Comparison of ENCODE assay signal across 10 cellular contexts in the genomic region with DNA sequence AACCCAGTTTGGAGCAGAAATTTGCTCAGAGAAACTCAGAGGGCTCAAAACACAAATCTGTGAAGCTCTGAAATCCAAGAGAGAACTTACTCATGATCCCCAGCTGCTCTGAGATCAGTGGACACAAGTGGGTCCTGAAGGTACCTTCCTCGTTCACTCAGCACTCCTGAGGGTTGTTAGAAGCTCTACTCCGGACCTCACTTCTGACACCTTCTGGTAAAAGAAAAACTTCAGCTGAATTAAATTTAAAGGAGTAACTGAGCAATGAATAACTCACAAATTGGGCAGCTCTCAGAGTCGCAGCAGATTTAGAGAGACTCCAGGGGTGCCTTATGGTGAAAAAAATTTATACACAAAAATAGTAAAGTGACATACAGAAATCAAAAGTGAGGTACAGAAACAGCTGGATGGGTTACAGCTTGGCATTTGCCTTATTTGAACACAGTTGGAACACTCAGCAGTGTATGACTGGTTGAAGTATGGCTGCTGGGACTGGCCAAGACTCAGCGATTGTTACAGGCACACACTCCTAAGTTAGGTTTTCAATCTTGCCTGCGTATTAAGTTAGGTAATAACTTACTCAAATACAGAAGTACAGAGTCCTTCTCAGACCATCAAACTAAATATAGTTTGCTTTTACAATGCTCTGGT. TPM values are rescaled to one million over a fixed set of nuclear protein-coding genes. Genes with fewer than 3 reads are reported as not detected.
A peak's percentile ranks its signal among the peaks of the same experiment; 100 is the strongest.
DNase-seq lines count a peak whose midpoint lies in the region; ATAC-seq and TF ChIP-seq lines count a peak whose summit lies in the region.
"Had no signal": no experiment of that assay in that cellular context is flagged by ENCODE, and none has a peak within 500 bp of the region (broad histone marks: within the 10 kb centered on the region; RNA-seq: fewer than 3 reads in every experiment).

No MANE protein-coding gene starts in this region.

- H4K20me1 ChIP-seq in OCI-LY3 (ENCODE audit: insufficient read depth, low read length) = no peaks in the 10 kb centered on the region

- H3K4me3 Mint-ChIP-seq in stimulated activated naive CD8-positive, alpha-beta T cell treated with anti-CD3 and anti-CD28 coated beads, Interleukin-15, amount 100 ng/mL, for 72 hours = no peak overlapping the region

- H3K36me3 ChIP-seq in OCI-LY3 (replicated peaks; ENCODE audit: low read depth, low read length) = no peaks in the 10 kb centered on the region
- H3K36me3 ChIP-seq in upper lobe of right lung = no peaks in the 10 kb centered on the region

- H3K4me3 ChIP-seq in OCI-LY3 (ENCODE audit: low read length) (no peak overlapping the region), fibroblast of mammary gland (ENCODE audit: control insufficient read depth, low read depth, low read length) (no peak overlapping the region), upper lobe of right lung (no peak overlapping the region)
- H3K4me3 ChIP-seq: testis had no signal

- H3K9ac ChIP-seq in OCI-LY3 (ENCODE audit: low read length) = no peak overlapping the region

- peaks cover 18% of the 10 kb centered on the region for H3K4me1 Mint-ChIP-seq in stimulated activated naive CD8-positive, alpha-beta T cell treated with anti-CD3 and anti-CD28 coated beads, Interleukin-15, amount 100 ng/mL, for 72 hours

- peak; percentile 64 for ATAC-seq in stimulated activated naive CD8-positive, alpha-beta T cell treated with anti-CD3 and anti-CD28 coated beads, Interleukin-15, amount 100 ng/mL, for 72 hours
- ATAC-seq in stimulated activated naive CD8-positive, alpha-beta T cell treated with anti-CD3 and anti-CD28 coated beads, Interleukin-15, Interleukin-2, amounts not matched to agents 100 U/mL and 50 U/mL, for 24 hours = no peak
- peak; percentile 49 for ATAC-seq in upper lobe of right lung
- no peak for ATAC-seq in GM18907 (IDR thresholded peaks at IDR 0.05; ENCODE audit: unreplicated experiment)
- no peak for ATAC-seq in HG02885 (IDR thresholded peaks at IDR 0.05; ENCODE audit: poor library complexity, unreplicated experiment)

- no peak overlapping the region for H3K27ac Mint-ChIP-seq in stimulated activated naive CD8-positive, alpha-beta T cell treated with anti-CD3 and anti-CD28 coated beads, Interleukin-15, amount 100 ng/mL, for 72 hours

- H3K4me1 ChIP-seq in OCI-LY3 (ENCODE audit: low read length) (0 out of 2 replicates have a peak, but pooled peaks cover 3% of the 10 kb centered on the region), upper lobe of right lung (no peaks in the 10 kb centered on the region)
- H3K4me1 ChIP-seq: testis had no signal

- no peaks in the 10 kb centered on the region for H3K9me3 Mint-ChIP-seq in stimulated activated naive CD8-positive, alpha-beta T cell treated with anti-CD3 and anti-CD28 coated beads, Interleukin-15, amount 100 ng/mL, for 72 hours

- TF ChIP-seq CTCF in OCI-LY3 (IDR thresholded peaks at IDR 0.05; ENCODE audit: low read depth, low read length) (peak; percentile 52), fibroblast of mammary gland (conservative IDR thresholded peaks at IDR 0.05; ENCODE audit: control insufficient read depth, insufficient read depth, low read depth, low read length) (peak; percentile 6), upper lobe of right lung (IDR thresholded peaks at IDR 0.05) (peak; percentile 12)

- DNase-seq in stimulated activated naive CD8-positive, alpha-beta T cell treated with anti-CD3 and anti-CD28 coated beads, Interleukin-15, amount 100 ng/mL, for 72 hours = no peak
- DNase-seq in stimulated activated naive CD8-positive, alpha-beta T cell treated with anti-CD3 and anti-CD28 coated beads, Interleukin-15, Interleukin-2, amounts not matched to agents 100 U/mL and 50 U/mL, for 24 hours = no peak
- peak; percentile 18 for DNase-seq in fibroblast of mammary gland (ENCODE audit: low read depth)
- no peak for DNase-seq in upper lobe of right lung
- no peak for DNase-seq in epidermal melanocyte (ENCODE audit: insufficient read length, low spot score)
- DNase-seq: testis had no signal

- no peaks in the 10 kb centered on the region for H3K79me2 ChIP-seq in OCI-LY3 (ENCODE audit: low read length)

- intact Hi-C loops in upper lobe of right lung (cut with DNase I) = no loop called here

- H3K27ac ChIP-seq in OCI-LY3 (ENCODE audit: low read length) = no peak overlapping the region
- H3K27ac ChIP-seq in upper lobe of right lung = no peak overlapping the region
- H3K27ac ChIP-seq: testis had no signal

- H3K27me3 ChIP-seq in OCI-LY3 (ENCODE audit: low read depth, low read length) (no peaks in the 10 kb centered on the region), upper lobe of right lung (no peaks in the 10 kb centered on the region)
- H3K27me3 ChIP-seq: testis had no signal

- H3K4me2 ChIP-seq in OCI-LY3 (ENCODE audit: low read length) = peak overlapping the region; percentile 47

- no peaks in the 10 kb centered on the region for H3K9me3 ChIP-seq in OCI-LY3 (ENCODE audit: insufficient read depth, low read length)
- no peaks in the 10 kb centered on the region for H3K9me3 ChIP-seq in upper lobe of right lung
- H3K9me3 ChIP-seq: testis had no signal

- peak overlapping the region; percentile 75 for H2AFZ ChIP-seq in OCI-LY3 (ENCODE audit: low read depth, low read length)

- no peaks in the 10 kb centered on the region for H3K27me3 Mint-ChIP-seq in stimulated activated naive CD8-positive, alpha-beta T cell treated with anti-CD3 and anti-CD28 coated beads, Interleukin-15, amount 100 ng/mL, for 72 hours

RNA-seq across cellular contexts. Expression of a gene that starts 32.5 kb away (rescaled TPM):
- not detected for total RNA-seq in upper lobe of right lung
- total RNA-seq: dermis microvascular lymphatic vessel endothelial cell had no signal

RNA-seq across cellular contexts. Expression of a gene that starts 40.8 kb away (rescaled TPM):
- not detected for total RNA-seq in upper lobe of right lung

Comparison
In these comparisons a context has a peak if more than half of its experiments do, and no peak if none do; other contexts are left out.
1. ATAC-seq: peak in stimulated activated naive CD8-positive, alpha-beta T cell treated with anti-CD3 and anti-CD28 coated beads, Interleukin-15, amount 100 ng/mL, for 72 hours (single experiment) and upper lobe of right lung (single experiment); none in stimulated activated naive CD8-positive, alpha-beta T cell treated with anti-CD3 and anti-CD28 coated beads, Interleukin-15, Interleukin-2, amounts not matched to agents 100 U/mL and 50 U/mL, for 24 hours (single experiment), GM18907 (single experiment) and HG02885 (single experiment).
2. Peak in every context shown above with its lines, with median percentiles within 50 percentile points of each other: CTCF ChIP-seq.